In genomic region chr4:71941001-71941400, GRCh38 we compare ENCODE assay signal across 9 cellular contexts.
A peak's percentile ranks its signal among the peaks of the same experiment; 100 is the strongest.
DNase-seq lines count a peak whose midpoint lies in the region; ATAC-seq and TF ChIP-seq lines count a peak whose summit lies in the region.
"Had no signal": no experiment of that assay in that cellular context is flagged by ENCODE, and none has a peak within 500 bp of the region (broad histone marks: within the 10 kb centered on the region; RNA-seq: fewer than 3 reads in every experiment).

No MANE protein-coding gene starts in this region.

- H3K4me3 ChIP-seq in RWPE2 (ENCODE audit: severe bottlenecking) (no peak overlapping the region), iPS DF 6.9 (ENCODE audit: low read length) (no peak overlapping the region), uterus (no peak overlapping the region)

- TF ChIP-seq CTCF in RWPE2 (IDR thresholded peaks at IDR 0.05; ENCODE audit: poor library complexity, severe bottlenecking) (peak; percentile 58), uterus (IDR thresholded peaks at IDR 0.05) (no peak)

- H3K9me3 ChIP-seq in RWPE2 (ENCODE audit: severe bottlenecking) (no peaks in the 10 kb centered on the region), iPS DF 6.9 (ENCODE audit: control insufficient read depth, insufficient read depth, low read length) (peaks cover 3% of the 10 kb centered on the region), uterus (no peaks in the 10 kb centered on the region)

- H3K27ac ChIP-seq in RWPE2 (ENCODE audit: poor library complexity, severe bottlenecking) (no peak overlapping the region), iPS DF 6.9 (ENCODE audit: low read length) (no peak overlapping the region), uterus (no peak overlapping the region)

- no peak for TF ChIP-seq POLR2A in uterus (IDR thresholded peaks at IDR 0.05)

- H3K4me1 ChIP-seq in RWPE2 (ENCODE audit: insufficient read depth, poor library complexity, severe bottlenecking) = peaks cover 4% of the 10 kb centered on the region
- H3K4me1 ChIP-seq in iPS DF 6.9 (ENCODE audit: control insufficient read depth, insufficient read depth, low read length) = no peaks in the 10 kb centered on the region
- H3K4me1 ChIP-seq in uterus = no peaks in the 10 kb centered on the region

- H3K27me3 ChIP-seq in RWPE2 (ENCODE audit: insufficient read depth, poor library complexity, severe bottlenecking) (no peaks in the 10 kb centered on the region), iPS DF 6.9 (ENCODE audit: control insufficient read depth, insufficient read depth, low read length) (no peaks in the 10 kb centered on the region), uterus (no peaks in the 10 kb centered on the region)

- WGBS in iPS DF 6.9 (ENCODE audit: insufficient coverage, insufficient read length) = no CpG with 5 or more reads among the region's 1 CpG

- intact Hi-C loops in uterus (cut with DNase I; ENCODE audit: low total_unique reads) = no loop called here

- DNase-seq in COLO668 (lab: John Stamatoyannopoulos, UW; ENCODE audit: unreplicated experiment) (peak; percentile 9), RWPE2 (ENCODE audit: low spot score) (no peak), iPS DF 6.9 (ENCODE audit: low read depth, low spot score) (peak; percentile 27), A172 (ENCODE audit: low spot score) (no peak), SKM-1 treated with dmso at 0.1 percent for 144 hours (lab: John Stamatoyannopoulos, UW; ENCODE audit: unreplicated experiment) (no peak), uterus (no peak)
- DNase-seq: activated CD8-positive, alpha-beta memory T cell treated with anti-CD3 and anti-CD28 coated beads, Interleukin-2, amount 10 ng/mL, durations not matched to agents 7 days and 5 days had no signal

- H3K36me3 ChIP-seq in RWPE2 (ENCODE audit: low read depth) = no peaks in the 10 kb centered on the region
- no peaks in the 10 kb centered on the region for H3K36me3 ChIP-seq in iPS DF 6.9 (ENCODE audit: control insufficient read depth, insufficient read depth, low read length)
- H3K36me3 ChIP-seq in uterus = no peaks in the 10 kb centered on the region

- ATAC-seq in GM19351 (IDR thresholded peaks at IDR 0.05; ENCODE audit: unreplicated experiment) (peak; percentile 69), RWPE2 (ENCODE audit: low read depth) (no peak), HG03196 (IDR thresholded peaks at IDR 0.05; ENCODE audit: unreplicated experiment) (no peak)
- ATAC-seq: activated CD8-positive, alpha-beta memory T cell treated with anti-CD3 and anti-CD28 coated beads, Interleukin-2, amount 10 ng/mL, durations not matched to agents 7 days and 5 days had no signal

Comparison
In these comparisons a context has a peak if more than half of its experiments do, and no peak if none do; other contexts are left out.
1. DNase-seq: peak in COLO668 (single experiment) and iPS DF 6.9 (single experiment); none in RWPE2 (single experiment), A172 (single experiment), SKM-1 treated with dmso at 0.1 percent for 144 hours (single experiment) and uterus (0 of 2).